In genomic region chr12:47312794-47313426, GRCh38 we compare ENCODE assay signal across 8 cellular contexts.
DNase-seq lines count a peak whose midpoint lies in the region; ATAC-seq and TF ChIP-seq lines count a peak whose summit lies in the region.

No MANE protein-coding gene starts in this region.

- no peak for TF ChIP-seq CTCF in body of pancreas (IDR thresholded peaks at IDR 0.05)

- H3K27me3 ChIP-seq in body of pancreas: no peaks in the 10 kb centered on the region

- no peak overlapping the region for H3K4me3 ChIP-seq in body of pancreas

- no peaks in the 10 kb centered on the region for H3K36me3 ChIP-seq in body of pancreas (replicated peaks in 1 of 2; ENCODE audit: insufficient read depth in 1 of 2, low read depth in 2 of 2)

- DNase-seq in body of pancreas (peak in 3 of 4 donors; percentile 21 to 52 (median 44)), NCI-H226 (no peak), NCI-H1417 treated with DMSO at 0.1 percent for 48 hours (lab: John Stamatoyannopoulos, UW) (no peak), A172 (ENCODE audit: low spot score) (no peak), GF-D8 (lab: John Stamatoyannopoulos, UW) (no peak)

- ATAC-seq in GM18502 (IDR thresholded peaks at IDR 0.05; ENCODE audit: poor library complexity, unreplicated experiment) (peak; percentile 89), GM21447 (IDR thresholded peaks at IDR 0.05; ENCODE audit: unreplicated experiment) (peak; percentile 89), HG03378 (IDR thresholded peaks at IDR 0.05; ENCODE audit: unreplicated experiment) (peak; percentile 91), body of pancreas (peak; percentile 87)

- intact Hi-C loops in body of pancreas (cut with DNase I): loop anchor here (10.0 kb wide), 1 partner anchor 342 kb away; no protein-coding TSS in a partner anchor

- H3K9me3 ChIP-seq in body of pancreas: no peaks in the 10 kb centered on the region

- no peak for TF ChIP-seq POLR2A in body of pancreas (IDR thresholded peaks at IDR 0.05)

- peak overlapping the region in 3 of 4 donors; percentile 44 to 62 (median 55) for H3K27ac ChIP-seq in body of pancreas

- whole genome bisulfite sequencing in body of pancreas, 2 donors: 17 to 19% methylated on average over 3 of the region's 3 CpGs

- peaks cover 36% of the 10 kb centered on the region for H3K4me1 ChIP-seq in body of pancreas

Comparison
In these comparisons a context has a peak if more than half of its experiments do, and no peak if none do; other contexts are left out.
1. DNase-seq: peak in body of pancreas (3 of 4); none in NCI-H226 (single experiment), NCI-H1417 treated with DMSO at 0.1 percent for 48 hours (single experiment), A172 (single experiment) and GF-D8 (single experiment).
2. Peak in every context shown above with its lines, with median percentiles within 50 percentile points of each other: ATAC-seq.